ENCODE assay signal across 16 cellular contexts in genomic region chr18:2304378-2305175, GRCh38.
DNase-seq lines count a peak whose midpoint lies in the region; ATAC-seq and TF ChIP-seq lines count a peak whose summit lies in the region.
"Had no signal": no experiment of that assay in that cellular context is flagged by ENCODE, and none has a peak within 500 bp of the region (broad histone marks: within the 10 kb centered on the region; RNA-seq: fewer than 3 reads in every experiment).

No MANE protein-coding gene starts in this region.

- H3K36me3 ChIP-seq in MG63: no peaks in the 10 kb centered on the region

- H3K9me3 ChIP-seq in MG63: no peaks in the 10 kb centered on the region; the same call in 1 of the 2 replicates
- H3K9me3 ChIP-seq: Caco-2 had no signal

- no peak for ATAC-seq in GM19397 (IDR thresholded peaks at IDR 0.05; ENCODE audit: unreplicated experiment)
- ATAC-seq: HepG2 had no signal

- TF ChIP-seq CTCF in epithelial cell of esophagus (IDR thresholded peaks at IDR 0.05; ENCODE audit: insufficient read depth, low read depth, low read length, missing control alignments): no peak
- no peak for TF ChIP-seq CTCF in GM13976 (IDR thresholded peaks at IDR 0.05; ENCODE audit: borderline replicate concordance, control extremely low read depth, extremely low read depth, insufficient read depth, missing control alignments)

- DNase-seq in NCI-H1105 treated with DMSO at 0.1 percent for 48 hours (lab: John Stamatoyannopoulos, UW) (peak; percentile 8), NCI-H1105 (lab: John Stamatoyannopoulos, UW) (no peak), NCI-H460 (ENCODE audit: extremely low read depth, low read depth) (peak; percentile 4), epithelial cell of esophagus (ENCODE audit: low read depth) (peak; percentile 91), renal cortical epithelial cell (ENCODE audit: low read depth) (peak; percentile 4), GM13976 (ENCODE audit: low spot score) (no peak), MG63 (no peak)
- DNase-seq: activated CD4-positive, alpha-beta memory T cell treated with anti-CD3 and anti-CD28 coated beads, Interleukin-2, amount 10 ng/mL, durations not matched to agents 7 days and 5 days; activated gamma-delta T cell; NCI-H146; NCI-H526 treated with DMSO at 0.1 percent for 48 hours; nucleus accumbens; SHP77 treated with DMSO at 0.1 percent for 48 hours had no signal

- no peak overlapping the region for H3K4me3 ChIP-seq in epithelial cell of esophagus (ENCODE audit: low read length)
- no peak overlapping the region for H3K4me3 ChIP-seq in MG63

- H3K27me3 ChIP-seq in MG63: no peaks in the 10 kb centered on the region

- in situ Hi-C loops in GM13976 (cut with MboI; ENCODE audit: low sequenced_read_pairs, unreplicated experiment): no loop called here

Comparison
In these comparisons a context has a peak if more than half of its experiments do, and no peak if none do; other contexts are left out.
1. DNase-seq: peak in NCI-H1105 treated with DMSO at 0.1 percent for 48 hours (single experiment), NCI-H460 (single experiment), epithelial cell of esophagus (single experiment) and renal cortical epithelial cell (single experiment); none in NCI-H1105 (single experiment), GM13976 (single experiment) and MG63 (single experiment).